In genomic region chr6:152922706-152923105, GRCh38 we compare ENCODE assay signal across 29 cellular contexts.
"Had no signal": no experiment of that assay in that cellular context is flagged by ENCODE, and none has a peak within 500 bp of the region (broad histone marks: within the 10 kb centered on the region; RNA-seq: fewer than 3 reads in every experiment).

No MANE protein-coding gene starts in this region.

- H3K4me2 ChIP-seq: hepatocyte had no signal

- H3K27ac Mint-ChIP-seq: effector memory CD8-positive, alpha-beta T cell; memory B cell; mesothelial cell of epicardium; natural killer cell treated with Interleukin-12 subunit alpha and Interleukin-12 subunit beta and Interleukin-15 and Interleukin-18, amount 100 ng/mL, for 72 hours; stimulated activated naive CD8-positive, alpha-beta T cell treated with anti-CD3 and anti-CD28 coated beads, Interleukin-15, amount 100 ng/mL, for 72 hours had no signal

- ATAC-seq: effector memory CD8-positive, alpha-beta T cell; left colon; mucosa of descending colon; natural killer cell treated with Interleukin-12 subunit alpha and Interleukin-12 subunit beta and Interleukin-15 and Interleukin-18, amount 100 ng/mL, for 72 hours; right lobe of liver; stimulated activated naive CD8-positive, alpha-beta T cell treated with anti-CD3 and anti-CD28 coated beads, Interleukin-15, amount 100 ng/mL, for 72 hours had no signal

- H3K4me1 ChIP-seq: esophagus squamous epithelium, parathyroid adenoma, prostate gland, right lobe of liver, suprapubic skin, transverse colon, vagina had no signal

- H3K9ac ChIP-seq: parathyroid adenoma had no signal

- H3K36me3 ChIP-seq: esophagus squamous epithelium, neutrophil, prostate gland, right lobe of liver, suprapubic skin, transverse colon, vagina had no signal

- H2AFZ ChIP-seq: hepatocyte, parathyroid adenoma had no signal

- DNase-seq: central memory CD4-positive, alpha-beta T cell; cortex of kidney; effector memory CD8-positive, alpha-beta T cell; erythroblast; esophagus squamous epithelium; foreskin melanocyte; left colon; mucosa of descending colon; naive B cell; right lobe of liver; small intestine; stimulated activated CD4-positive, alpha-beta T cell treated with anti-CD3 and anti-CD28 coated beads, Interleukin-12 subunit alpha, Interleukin-12 subunit beta, amount 100 ng/mL, for 4 hours; stimulated activated CD4-positive, alpha-beta T cell treated with anti-CD3 and anti-CD28 coated beads, Interleukin-1b, Interleukin-23, amount 100 ng/mL, for 48 hours; stimulated activated CD4-positive, alpha-beta T cell treated with anti-CD3 and anti-CD28 coated beads, Interleukin-4, amount 100 ng/mL, for 1 hour; stimulated activated CD8-positive, alpha-beta memory T cell treated with anti-CD3 and anti-CD28 coated beads, Interleukin-4, amount 100 ng/mL, for 48 hours; stimulated activated naive CD4-positive, alpha-beta T cell; stimulated activated naive CD8-positive, alpha-beta T cell treated with anti-CD3 and anti-CD28 coated beads, Interleukin-15, amount 100 ng/mL, for 72 hours; transverse colon had no signal

- H3K4me1 Mint-ChIP-seq: memory B cell; mesothelial cell of epicardium; naive B cell; neural crest cell; stimulated activated naive CD8-positive, alpha-beta T cell treated with anti-CD3 and anti-CD28 coated beads, Interleukin-15, amount 100 ng/mL, for 72 hours had no signal

- H3K4me3 ChIP-seq: esophagus squamous epithelium, hepatocyte, lung, mucosa of descending colon, prostate gland, right lobe of liver, suprapubic skin, transverse colon, vagina had no signal

- H3K36me3 Mint-ChIP-seq: memory B cell; mesothelial cell of epicardium; naive B cell; natural killer cell treated with Interleukin-12 subunit alpha and Interleukin-12 subunit beta and Interleukin-15 and Interleukin-18, amount 100 ng/mL, for 72 hours had no signal

- H3K4me3 Mint-ChIP-seq: effector memory CD8-positive, alpha-beta T cell; memory B cell; mesothelial cell of epicardium; naive B cell; natural killer cell treated with Interleukin-12 subunit alpha and Interleukin-12 subunit beta and Interleukin-15 and Interleukin-18, amount 100 ng/mL, for 72 hours; neural crest cell; stimulated activated naive CD8-positive, alpha-beta T cell treated with anti-CD3 and anti-CD28 coated beads, Interleukin-15, amount 100 ng/mL, for 72 hours had no signal

- H3K27me3 ChIP-seq: esophagus squamous epithelium, hepatocyte, neutrophil, right lobe of liver, suprapubic skin, transverse colon, vagina had no signal

- H3K9me3 ChIP-seq: esophagus squamous epithelium, mucosa of descending colon, neutrophil, prostate gland, right lobe of liver, suprapubic skin, transverse colon, vagina had no signal

- H3K27ac ChIP-seq: esophagus squamous epithelium, hepatocyte, neutrophil, parathyroid adenoma, prostate gland, right lobe of liver, suprapubic skin, transverse colon, vagina had no signal

- H3K9me3 Mint-ChIP-seq: effector memory CD8-positive, alpha-beta T cell; mesothelial cell of epicardium; natural killer cell treated with Interleukin-12 subunit alpha and Interleukin-12 subunit beta and Interleukin-15 and Interleukin-18, amount 100 ng/mL, for 72 hours; neural crest cell; stimulated activated naive CD8-positive, alpha-beta T cell treated with anti-CD3 and anti-CD28 coated beads, Interleukin-15, amount 100 ng/mL, for 72 hours had no signal
